ENCODE assay signal across 27 cellular contexts in the genomic region with DNA sequence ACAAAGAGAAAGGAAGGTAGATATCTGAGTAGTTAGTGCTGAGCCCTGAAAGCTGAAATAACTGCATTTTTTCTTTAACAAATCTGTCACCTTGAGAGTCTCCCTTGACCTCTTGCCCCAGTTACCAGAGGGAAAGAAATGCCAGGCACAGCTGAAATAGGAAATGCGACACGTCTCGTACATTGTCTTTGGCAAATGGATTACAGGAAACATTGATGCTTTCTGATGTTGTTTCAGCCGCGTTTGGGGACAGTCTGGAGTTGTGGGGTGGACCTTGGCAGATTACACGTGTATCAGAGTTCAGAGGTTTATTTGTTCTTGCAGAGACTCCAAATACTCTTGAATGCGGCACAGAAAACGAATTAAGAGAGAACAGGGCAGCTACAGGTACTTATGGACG.
"Had no signal": no experiment of that assay in that cellular context is flagged by ENCODE, and none has a peak within 500 bp of the region (broad histone marks: within the 10 kb centered on the region; RNA-seq: fewer than 3 reads in every experiment).

No MANE protein-coding gene starts in this region.

- H2AFZ ChIP-seq: hepatocyte had no signal

- H3K4me3 Mint-ChIP-seq: naive thymus-derived CD8-positive, alpha-beta T cell; nephron progenitor cell; stimulated activated naive CD8-positive, alpha-beta T cell treated with anti-CD3 and anti-CD28 coated beads, Interleukin-15, amount 100 ng/mL, for 72 hours had no signal

- H3K4me1 Mint-ChIP-seq: naive thymus-derived CD8-positive, alpha-beta T cell; stimulated activated naive CD8-positive, alpha-beta T cell treated with anti-CD3 and anti-CD28 coated beads, Interleukin-15, amount 100 ng/mL, for 72 hours had no signal

- H3K27me3 ChIP-seq: gastrocnemius medialis, ovary, vagina had no signal

- H3K27ac Mint-ChIP-seq: naive thymus-derived CD8-positive, alpha-beta T cell; nephron progenitor cell had no signal

- H3K4me1 ChIP-seq: gastrocnemius medialis, heart left ventricle, left ventricle myocardium inferior, lower lobe of right lung, psoas muscle, suprapubic skin, vagina had no signal

- DNase-seq: cerebellar nuclear complex; effector memory CD4-positive, alpha-beta T cell; foreskin fibroblast; gastrocnemius medialis; heart left ventricle; kidney; left ventricle myocardium inferior; lower lobe of right lung; naive thymus-derived CD8-positive, alpha-beta T cell; nephron progenitor cell; occipital lobe; ovary; posterior cingulate gyrus; psoas muscle; stimulated activated CD4-positive, alpha-beta T cell treated with anti-CD3 and anti-CD28 coated beads, Interleukin-12 subunit alpha, Interleukin-12 subunit beta, amount 100 ng/mL, for 4 hours; stimulated activated CD4-positive, alpha-beta T cell treated with anti-CD3 and anti-CD28 coated beads, Interleukin-1b, Interleukin-23, amount 100 ng/mL, for 48 hours; stimulated activated CD4-positive, alpha-beta T cell treated with anti-CD3 and anti-CD28 coated beads, Interleukin-4, amount 100 ng/mL, for 1 hour; stimulated activated CD8-positive, alpha-beta memory T cell treated with anti-CD3 and anti-CD28 coated beads, Interleukin-4, amount 100 ng/mL, for 48 hours; stimulated activated naive CD4-positive, alpha-beta T cell; stimulated activated naive CD8-positive, alpha-beta T cell treated with anti-CD3 and anti-CD28 coated beads, Interleukin-15, amount 100 ng/mL, for 72 hours; trophoblast cell had no signal

- H3K9me3 ChIP-seq: gastrocnemius medialis, heart left ventricle, left ventricle myocardium inferior, lower lobe of right lung, ovary, psoas muscle, suprapubic skin, vagina had no signal

- H3K36me3 ChIP-seq: gastrocnemius medialis, heart left ventricle, left ventricle myocardium inferior, lower lobe of right lung, ovary, suprapubic skin, vagina had no signal

- H3K79me2 ChIP-seq: hepatocyte had no signal

- H3K36me3 Mint-ChIP-seq: naive thymus-derived CD8-positive, alpha-beta T cell had no signal

- H3K27ac ChIP-seq: gastrocnemius medialis, heart left ventricle, hepatocyte, left ventricle myocardium inferior, lower lobe of right lung, ovary, psoas muscle, suprapubic skin, vagina had no signal

- ATAC-seq: gastrocnemius medialis; heart left ventricle; lower lobe of right lung; naive thymus-derived CD8-positive, alpha-beta T cell; psoas muscle; sciatic nerve; stimulated activated naive CD8-positive, alpha-beta T cell treated with anti-CD3 and anti-CD28 coated beads, Interleukin-15, amount 100 ng/mL, for 72 hours had no signal

- H3K4me2 ChIP-seq: hepatocyte, smooth muscle cell had no signal

- H3K4me3 ChIP-seq: gastrocnemius medialis, heart left ventricle, hepatocyte, left ventricle myocardium inferior, lower lobe of right lung, ovary, psoas muscle, smooth muscle cell, suprapubic skin, vagina had no signal

- H3K9me3 Mint-ChIP-seq: nephron progenitor cell; stimulated activated naive CD8-positive, alpha-beta T cell treated with anti-CD3 and anti-CD28 coated beads, Interleukin-15, amount 100 ng/mL, for 72 hours had no signal

- FAIRE-seq: colon, kidney had no signal
